Comparison of ENCODE assay signal across 15 cellular contexts in genomic region chr10:124248056-124248455, GRCh38.
DNase-seq lines count a peak whose midpoint lies in the region; ATAC-seq, FAIRE-seq and TF ChIP-seq lines count a peak whose summit lies in the region.
"Had no signal": no experiment of that assay in that cellular context is flagged by ENCODE, and none has a peak within 500 bp of the region (broad histone marks: within the 10 kb centered on the region; RNA-seq: fewer than 3 reads in every experiment).

No MANE protein-coding gene starts in this region.

- H3K9ac ChIP-seq in kidney (ENCODE audit: low read length in 2 of 2) (no peak overlapping the region), neuronal stem cell (ENCODE audit: low read depth, low read length, poor library complexity) (no peak overlapping the region), mesendoderm (ENCODE audit: low read length) (no peak overlapping the region)
- H3K9ac ChIP-seq: GM23248 had no signal

- H2AFZ ChIP-seq in neuronal stem cell (ENCODE audit: low read length), result no peak overlapping the region
- H2AFZ ChIP-seq: GM23248 had no signal

- no peak overlapping the region for H3K4me2 ChIP-seq in neuronal stem cell (ENCODE audit: insufficient read depth, low read length, poor library complexity, severe bottlenecking)
- no peak overlapping the region for H3K4me2 ChIP-seq in mesendoderm (ENCODE audit: low read length)

- no peak overlapping the region for H2BK120ac ChIP-seq in neuronal stem cell (ENCODE audit: low read depth, low read length)
- no peak overlapping the region for H2BK120ac ChIP-seq in mesendoderm (ENCODE audit: low read depth, low read length)

- no peak overlapping the region for H3K56ac ChIP-seq in mesendoderm (ENCODE audit: low read length)

- H3K4ac ChIP-seq in neuronal stem cell (ENCODE audit: low read length) (no peak overlapping the region), mesendoderm (ENCODE audit: low read depth, low read length) (no peak overlapping the region)

- H2BK15ac ChIP-seq in neuronal stem cell (ENCODE audit: low read length), result no peak overlapping the region
- H2BK15ac ChIP-seq in mesendoderm (replicated peaks; ENCODE audit: low read depth), result no peak overlapping the region

- H3K9me3 ChIP-seq in kidney (ENCODE audit: control insufficient read depth in 1 of 2, low read length in 2 of 2) (no peaks in the 10 kb centered on the region), neuronal stem cell (replicated peaks in 1 of 2; ENCODE audit: control insufficient read depth in 2 of 2, insufficient read depth in 1 of 2, low read depth in 1 of 2, low read length in 2 of 2) (no peaks in the 10 kb centered on the region)

- H3K4me3 ChIP-seq in kidney (ENCODE audit: low read length in 2 of 2) (no peak overlapping the region), neuronal stem cell (ENCODE audit: low read length in 2 of 2) (peak overlapping the region in 1 of 2 donors; percentile 7), mesendoderm (ENCODE audit: low read length) (no peak overlapping the region)
- H3K4me3 ChIP-seq: GM23248 had no signal

- no peaks in the 10 kb centered on the region for H3K79me2 ChIP-seq in mesendoderm (ENCODE audit: control insufficient read depth, insufficient read depth, low read length)

- peak overlapping the region; percentile 38 for H3K23ac ChIP-seq in neuronal stem cell (ENCODE audit: low read depth, low read length, poor library complexity)
- H3K23ac ChIP-seq in mesendoderm (ENCODE audit: low read length), result no peak overlapping the region

- DNase-seq in cardiac septum (ENCODE audit: low spot score), result peak; percentile 53
- DNase-seq in left cardiac atrium, result no peak
- DNase-seq in kidney, result peak; percentile 55
- DNase-seq in neuronal stem cell (ENCODE audit: low spot score), result no peak
- no peak for DNase-seq in ureter (ENCODE audit: low spot score)
- DNase-seq in mesendoderm, result no peak
- no peak for DNase-seq in DMS79 (lab: John Stamatoyannopoulos, UW)
- DNase-seq: ACHN; CD4-positive, alpha-beta memory T cell; DMS79 treated with DMSO at 0.1 percent for 48 hours; GDM1; GM23248; H7; KG1 had no signal

- H4K8ac ChIP-seq in neuronal stem cell (ENCODE audit: low read depth, low read length) (no peak overlapping the region), mesendoderm (ENCODE audit: low read depth, low read length) (no peak overlapping the region)

- no peak overlapping the region for H4K91ac ChIP-seq in neuronal stem cell (ENCODE audit: low read depth, low read length, poor library complexity)

- H2BK12ac ChIP-seq in neuronal stem cell (ENCODE audit: low read length), result no peak overlapping the region

- H2BK5ac ChIP-seq in neuronal stem cell (ENCODE audit: low read length), result no peak overlapping the region
- H2BK5ac ChIP-seq in mesendoderm (ENCODE audit: low read length), result no peak overlapping the region

- FAIRE-seq in kidney (lab: Jason Lieb, UNC), result no peak

- H3K36me3 ChIP-seq in kidney (ENCODE audit: control insufficient read depth in 1 of 2, insufficient read depth in 2 of 2, low read length in 2 of 2), result no peaks in the 10 kb centered on the region
- no peaks in the 10 kb centered on the region for H3K36me3 ChIP-seq in neuronal stem cell (replicated peaks in 1 of 2; ENCODE audit: control insufficient read depth in 2 of 2, insufficient read depth in 2 of 2, low read length in 2 of 2)
- no peaks in the 10 kb centered on the region for H3K36me3 ChIP-seq in mesendoderm (ENCODE audit: control insufficient read depth, insufficient read depth, low read length)

- no peak overlapping the region for H2AK5ac ChIP-seq in neuronal stem cell (ENCODE audit: low read depth, low read length)
- no peak overlapping the region for H2AK5ac ChIP-seq in mesendoderm (ENCODE audit: low read length)

- H3K79me1 ChIP-seq in neuronal stem cell (ENCODE audit: low read depth, low read length), result no peaks in the 10 kb centered on the region
- no peaks in the 10 kb centered on the region for H3K79me1 ChIP-seq in mesendoderm (ENCODE audit: low read length)

- H3K27me3 ChIP-seq in neuronal stem cell (ENCODE audit: control insufficient read depth in 3 of 3, insufficient read depth in 3 of 3, low read depth in 1 of 3, low read length in 3 of 3) (no peaks in the 10 kb centered on the region), mesendoderm (ENCODE audit: insufficient read depth, low read length, poor library complexity) (no peaks in the 10 kb centered on the region)

- H3K18ac ChIP-seq in neuronal stem cell (ENCODE audit: low read length) (peak overlapping the region; percentile 0), mesendoderm (ENCODE audit: low read length) (no peak overlapping the region)

- no peak for ATAC-seq in left cardiac atrium

- no peak overlapping the region for H3K14ac ChIP-seq in neuronal stem cell (ENCODE audit: low read length)

- no peak for TF ChIP-seq CTCF in kidney (IDR thresholded peaks at IDR 0.05; ENCODE audit: borderline replicate concordance, extremely low read depth, insufficient read depth)

- H3K27ac ChIP-seq in kidney (ENCODE audit: low read depth in 2 of 2, low read length in 2 of 2) (no peak overlapping the region), neuronal stem cell (replicated peaks; ENCODE audit: low read length) (no peak overlapping the region), mesendoderm (ENCODE audit: low read depth, low read length) (no peak overlapping the region)
- H3K27ac ChIP-seq: C4-2B, GM23248 had no signal

- H3K4me1 ChIP-seq in kidney (ENCODE audit: control insufficient read depth in 1 of 2, insufficient read depth in 1 of 2, low read depth in 1 of 2, low read length in 2 of 2), result peaks cover 0 to 4% of the 10 kb centered on the region in 2 donors
- H3K4me1 ChIP-seq in neuronal stem cell (ENCODE audit: control insufficient read depth in 2 of 2, insufficient read depth in 1 of 2, low read depth in 1 of 2, low read length in 2 of 2), result no peaks in the 10 kb centered on the region
- no peaks in the 10 kb centered on the region for H3K4me1 ChIP-seq in mesendoderm (ENCODE audit: control insufficient read depth, low read depth, low read length)

- WGBS in neuronal stem cell (ENCODE audit: extremely low coverage in 2 of 2, insufficient read length in 2 of 2, insufficient replicate concordance in 1 of 2), 2 donors, result no CpG with 5 or more reads among the region's 9 CpGs
- no CpG with 5 or more reads among the region's 9 CpGs for WGBS in mesendoderm (ENCODE audit: extremely low coverage, insufficient coverage, low lambda C conversion rate)

- intact Hi-C loops in cardiac septum (cut with DNase I), result no loop called here
- intact Hi-C loops in left cardiac atrium (cut with DNase I), result no loop called here
- intact Hi-C loops in kidney (cut with DNase I), result no loop called here

- H4K5ac ChIP-seq in mesendoderm (ENCODE audit: low read length), result no peak overlapping the region

Comparison
In these comparisons a context has a peak if more than half of its experiments do, and no peak if none do; other contexts are left out.
1. DNase-seq: peak in cardiac septum (single experiment) and kidney (single experiment); none in left cardiac atrium (single experiment), neuronal stem cell (single experiment), ureter (single experiment), mesendoderm (single experiment) and DMS79 (single experiment).